ENCODE assay signal across 17 cellular contexts in the genomic region with DNA sequence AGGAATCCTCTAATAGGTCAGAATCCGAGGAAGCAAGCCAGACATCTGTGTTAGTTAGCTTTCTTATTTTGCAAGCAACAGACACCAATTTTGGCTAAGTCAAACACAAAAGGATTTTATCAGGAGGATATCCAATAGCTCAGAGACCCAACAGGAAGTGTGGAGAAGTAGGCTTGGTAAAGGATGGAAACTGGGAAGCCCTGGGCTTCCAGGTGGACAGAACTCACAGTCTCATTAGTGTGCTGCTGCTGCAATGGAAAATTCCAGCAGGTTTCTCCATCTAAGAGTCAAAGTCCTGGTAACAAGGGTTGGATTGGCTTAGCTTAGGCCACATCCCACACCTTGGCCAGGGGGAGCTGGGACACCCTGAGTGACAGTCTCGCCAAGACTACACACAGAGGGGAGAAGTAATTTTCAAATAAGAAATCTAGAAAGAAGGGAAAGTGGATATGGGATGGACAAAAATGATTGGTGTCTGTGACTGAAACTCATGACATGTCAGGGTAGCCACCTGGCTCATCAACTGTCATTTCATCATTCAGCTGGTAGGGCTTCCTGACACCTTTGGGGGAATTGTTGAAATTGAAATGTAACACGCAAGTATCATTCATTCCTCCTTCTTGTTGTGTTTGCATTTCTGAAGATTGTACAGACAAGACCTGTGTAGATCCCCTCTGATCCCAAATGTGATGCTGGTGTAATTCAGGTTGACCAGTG.
DNase-seq lines count a peak whose midpoint lies in the region; ATAC-seq, FAIRE-seq and TF ChIP-seq lines count a peak whose summit lies in the region.
"Had no signal": no experiment of that assay in that cellular context is flagged by ENCODE, and none has a peak within 500 bp of the region (broad histone marks: within the 10 kb centered on the region; RNA-seq: fewer than 3 reads in every experiment).

No MANE protein-coding gene starts in this region.

- no peak overlapping the region for H3K4me3 ChIP-seq in A673 (ENCODE audit: low read depth, low read length, poor library complexity, severe bottlenecking)
- H3K4me3 ChIP-seq in mesenchymal stem cell (ENCODE audit: insufficient read depth in 1 of 2, low read depth in 1 of 2, low read length in 2 of 2): no peak overlapping the region
- H3K4me3 ChIP-seq: mucosa of descending colon, neural progenitor cell had no signal

- no peak overlapping the region for H2BK120ac ChIP-seq in mesenchymal stem cell (ENCODE audit: low read depth, low read length)

- H3K23ac ChIP-seq in mesenchymal stem cell (ENCODE audit: low read length in 2 of 2): no peak overlapping the region

- POLR2A ChIA-PET in A673 (lab: Charles Lee; ENCODE audit: low non-redundant PET): no interaction called here
- POLR2A ChIA-PET in WTC11 (lab: Charles Lee): no interaction called here

- no peak overlapping the region; the same call in 1 of the 2 replicates for H3K27ac Mint-ChIP-seq in WTC11
- H3K27ac Mint-ChIP-seq: CD8-positive, alpha-beta T cell; neural progenitor cell; T-cell had no signal

- peak overlapping the region in 1 of 2 experiments; percentile 61 for H3K14ac ChIP-seq in mesenchymal stem cell (ENCODE audit: low read length in 2 of 2)

- H3K4me1 ChIP-seq in A673 (ENCODE audit: insufficient read depth, low read length, poor library complexity, severe bottlenecking) (peaks cover 48% of the 10 kb centered on the region), mesenchymal stem cell (ENCODE audit: control insufficient read depth, insufficient read depth, low read depth, low read length) (peaks cover 6% of the 10 kb centered on the region)

- H3K4me1 Mint-ChIP-seq in WTC11: peaks cover 15% of the 10 kb centered on the region
- H3K4me1 Mint-ChIP-seq: T-cell had no signal

- H3K27me3 ChIP-seq in A673 (replicated peaks; ENCODE audit: insufficient read depth, low read depth, low read length, poor library complexity) (no peaks in the 10 kb centered on the region), mesenchymal stem cell (ENCODE audit: control insufficient read depth in 1 of 2, insufficient read depth in 1 of 2, low read length in 2 of 2) (no peaks in the 10 kb centered on the region)
- H3K27me3 ChIP-seq: neural progenitor cell had no signal

- 97% methylated on average over 3 of the region's 3 CpGs for WGBS in mesenchymal stem cell

- H3K27me3 Mint-ChIP-seq in WTC11 (ENCODE audit: low read depth): no peaks in the 10 kb centered on the region

- TF ChIP-seq CTCF in A673 (conservative IDR thresholded peaks at IDR 0.05; ENCODE audit: low read depth, low read length) (no peak), WTC11 (IDR thresholded peaks at IDR 0.05) (no peak)

- no peak overlapping the region for H3K9ac ChIP-seq in mesenchymal stem cell (ENCODE audit: low read length)
- H3K9ac ChIP-seq: neural progenitor cell had no signal

- H3K18ac ChIP-seq in mesenchymal stem cell (ENCODE audit: low read depth in 1 of 2, low read length in 2 of 2): peak overlapping the region in 1 of 2 experiments; percentile 54

- H3K36me3 ChIP-seq in A673 (ENCODE audit: insufficient read depth, low read length, poor library complexity, severe bottlenecking): no peaks in the 10 kb centered on the region
- H3K36me3 ChIP-seq in mesenchymal stem cell (ENCODE audit: control insufficient read depth in 1 of 2, insufficient read depth in 2 of 2, low read depth in 1 of 2, low read length in 2 of 2): no peaks in the 10 kb centered on the region
- H3K36me3 ChIP-seq: neural progenitor cell had no signal

- no peak overlapping the region for H4K91ac ChIP-seq in mesenchymal stem cell (ENCODE audit: low read length)

- H2AK5ac ChIP-seq in mesenchymal stem cell (ENCODE audit: low read length, severe bottlenecking): no peak overlapping the region

- H3K4me2 ChIP-seq in mesenchymal stem cell (ENCODE audit: low read length, poor library complexity, severe bottlenecking): no peak overlapping the region
- H3K4me2 ChIP-seq: neural progenitor cell had no signal

- H2AFZ ChIP-seq in mesenchymal stem cell (ENCODE audit: low read depth, low read length): no peak overlapping the region
- H2AFZ ChIP-seq: neural progenitor cell had no signal

- no peak overlapping the region for H2BK15ac ChIP-seq in mesenchymal stem cell (ENCODE audit: low read depth, poor library complexity, severe bottlenecking)

- H3K36me3 Mint-ChIP-seq in WTC11: peaks cover 6% of the 10 kb centered on the region
- H3K36me3 Mint-ChIP-seq: CD8-positive, alpha-beta T cell; T-cell had no signal

- H3K9me3 Mint-ChIP-seq in WTC11: peaks cover 18% of the 10 kb centered on the region
- H3K9me3 Mint-ChIP-seq: CD8-positive, alpha-beta T cell had no signal

- H3K9me3 ChIP-seq in A673 (ENCODE audit: low read depth, low read length, poor library complexity, severe bottlenecking): no peaks in the 10 kb centered on the region
- no peaks in the 10 kb centered on the region for H3K9me3 ChIP-seq in mesenchymal stem cell (ENCODE audit: control insufficient read depth, low read length)
- H3K9me3 ChIP-seq: mucosa of descending colon had no signal

- BruUV-seq in A673 (replicated peaks; lab: Mats Ljungman, UMichigan): no TSS peak

- H3K4ac ChIP-seq in mesenchymal stem cell (ENCODE audit: low read depth in 1 of 2, low read length in 2 of 2): peak overlapping the region in 1 of 2 experiments; percentile 57

- H3K4me3 Mint-ChIP-seq in WTC11: no peak overlapping the region
- H3K4me3 Mint-ChIP-seq: CD8-positive, alpha-beta T cell; neural progenitor cell; T-cell had no signal

- peak overlapping the region; percentile 70 for H3K27ac ChIP-seq in A673 (ENCODE audit: low read depth, low read length, poor library complexity, severe bottlenecking)
- no peak overlapping the region for H3K27ac ChIP-seq in mesenchymal stem cell (ENCODE audit: low read length, poor library complexity, severe bottlenecking)
- H3K27ac ChIP-seq: neural progenitor cell, VCaP had no signal

- intact Hi-C loops in A673 (cut with micrococcal nuclease; ENCODE audit: unreplicated experiment): no loop called here

- no peak overlapping the region for H4K8ac ChIP-seq in mesenchymal stem cell (ENCODE audit: low read length)

- peaks cover 8% of the 10 kb centered on the region for H3K79me1 ChIP-seq in mesenchymal stem cell (replicated peaks; ENCODE audit: low read length, poor library complexity, severe bottlenecking)

- H2BK12ac ChIP-seq in mesenchymal stem cell (ENCODE audit: low read length in 2 of 2): peak overlapping the region; percentile 44 to 82

- peak; percentile 42 for FAIRE-seq in HTR-8/SVneo (lab: Jason Lieb, UNC)

- ATAC-seq in GM21576 (IDR thresholded peaks at IDR 0.05; ENCODE audit: unreplicated experiment) (no peak), HG02588 (IDR thresholded peaks at IDR 0.05; ENCODE audit: unreplicated experiment) (no peak), WTC11 (no peak), GM18858 (IDR thresholded peaks at IDR 0.05; ENCODE audit: unreplicated experiment) (no peak)
- ATAC-seq: CD8-positive, alpha-beta T cell; mucosa of descending colon; T-cell had no signal

- DNase-seq in A673 (ENCODE audit: low spot score): no peak
- no peak for DNase-seq in HTR-8/SVneo (ENCODE audit: insufficient read length, low spot score)
- DNase-seq in dermis blood vessel endothelial cell: peak; percentile 25
- no peak for DNase-seq in mesenchymal stem cell
- DNase-seq in WTC11 (ENCODE audit: low spot score): no peak
- DNase-seq: activated CD4-positive, alpha-beta T cell treated with anti-CD3 and anti-CD28 coated beads, Interleukin-2, amount 50 U/mL, for 48 hours; activated naive CD4-positive, alpha-beta T cell; CD8-positive, alpha-beta T cell; DMS79; mucosa of descending colon; NCI-H187 treated with DMSO at 0.1 percent for 48 hours; T-cell had no signal

- CTCF ChIA-PET in A673 (lab: Charles Lee): no interaction called here
- CTCF ChIA-PET in WTC11 (lab: Charles Lee): no interaction called here

- H2BK5ac ChIP-seq in mesenchymal stem cell (ENCODE audit: low read depth, low read length, poor library complexity, severe bottlenecking): no peak overlapping the region

TF ChIP-seq in WTC11, 78 proteins besides CTCF, POLR2A, EP300 and RAD21:
- TF ChIP-seq GRHL2 (CRISPR knock-in tag; IDR thresholded peaks at IDR 0.05; ENCODE audit: insufficient replicate concordance, severe bottlenecking): no peak
